ENCODE assay signal across 12 cellular contexts in the genomic region with DNA sequence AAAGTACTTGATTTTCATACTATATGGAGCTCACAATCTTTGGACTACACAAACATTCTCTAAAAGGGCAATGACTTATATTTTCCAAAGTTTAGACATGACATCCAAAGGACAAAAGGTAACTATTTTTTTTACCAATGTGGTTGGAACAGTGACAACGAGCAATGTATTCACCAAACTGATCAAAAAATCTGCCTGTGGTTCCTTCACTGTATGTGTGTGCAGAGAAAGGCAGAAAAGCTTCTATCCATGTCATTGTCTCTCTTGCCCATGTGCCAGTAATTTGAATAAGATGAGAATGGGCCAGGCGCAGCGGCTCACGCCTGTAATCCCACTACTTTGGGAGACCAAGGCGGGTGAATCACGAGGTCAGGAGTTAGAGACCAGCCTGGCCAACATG.
"Had no signal": no experiment of that assay in that cellular context is flagged by ENCODE, and none has a peak within 500 bp of the region (broad histone marks: within the 10 kb centered on the region; RNA-seq: fewer than 3 reads in every experiment).

No MANE protein-coding gene starts in this region.

- H3K9me3 Mint-ChIP-seq: activated naive CD8-positive, alpha-beta T cell treated with anti-CD3 and anti-CD28 coated beads, Interleukin-2, amount 10 ng/mL, durations not matched to agents 7 days and 5 days; naive B cell had no signal

- H3K4me3 Mint-ChIP-seq: activated naive CD8-positive, alpha-beta T cell treated with anti-CD3 and anti-CD28 coated beads, Interleukin-2, amount 10 ng/mL, durations not matched to agents 7 days and 5 days had no signal

- H3K27me3 Mint-ChIP-seq: activated naive CD8-positive, alpha-beta T cell treated with anti-CD3 and anti-CD28 coated beads, Interleukin-2, amount 10 ng/mL, durations not matched to agents 7 days and 5 days; naive B cell had no signal

- H3K4me1 Mint-ChIP-seq: activated naive CD8-positive, alpha-beta T cell treated with anti-CD3 and anti-CD28 coated beads, Interleukin-2, amount 10 ng/mL, durations not matched to agents 7 days and 5 days; naive B cell had no signal

- H3K27ac Mint-ChIP-seq: activated naive CD8-positive, alpha-beta T cell treated with anti-CD3 and anti-CD28 coated beads, Interleukin-2, amount 10 ng/mL, durations not matched to agents 7 days and 5 days had no signal

- ATAC-seq: left lung, right cardiac atrium had no signal

- DNase-seq: activated naive CD8-positive, alpha-beta T cell treated with anti-CD3 and anti-CD28 coated beads, Interleukin-2, amount 10 ng/mL, durations not matched to agents 7 days and 5 days; amygdala; glutamatergic neuron; hippocampal formation; kidney glomerular epithelial cell; left lung; naive B cell; nucleus accumbens; right cardiac atrium; Right ventricle myocardium superior; stimulated activated naive CD4-positive, alpha-beta T cell treated with Interleukin-2 at 50 U/mL for 16 hours; tibial artery had no signal
